Comparison of ENCODE assay signal across 1 cellular context in genomic region chr12:106280101-106280500, GRCh38.
TF ChIP-seq lines count a peak whose summit lies in the region.

No MANE protein-coding gene starts in this region.

TF ChIP-seq in HepG2, 621 proteins besides CTCF, POLR2A, EP300 and RAD21:
- 0 out of 4 replicates have a peak, but pooled peaks of 1 of the 2 experiments have one; percentile 22 for TF ChIP-seq MAFK (conservative IDR thresholded peaks at IDR 0.05 in 1 of 2, IDR thresholded peaks at IDR 0.05 in 1 of 2; ENCODE audit: low read length in 2 of 2)
- TF ChIP-seq, protein P1, sequence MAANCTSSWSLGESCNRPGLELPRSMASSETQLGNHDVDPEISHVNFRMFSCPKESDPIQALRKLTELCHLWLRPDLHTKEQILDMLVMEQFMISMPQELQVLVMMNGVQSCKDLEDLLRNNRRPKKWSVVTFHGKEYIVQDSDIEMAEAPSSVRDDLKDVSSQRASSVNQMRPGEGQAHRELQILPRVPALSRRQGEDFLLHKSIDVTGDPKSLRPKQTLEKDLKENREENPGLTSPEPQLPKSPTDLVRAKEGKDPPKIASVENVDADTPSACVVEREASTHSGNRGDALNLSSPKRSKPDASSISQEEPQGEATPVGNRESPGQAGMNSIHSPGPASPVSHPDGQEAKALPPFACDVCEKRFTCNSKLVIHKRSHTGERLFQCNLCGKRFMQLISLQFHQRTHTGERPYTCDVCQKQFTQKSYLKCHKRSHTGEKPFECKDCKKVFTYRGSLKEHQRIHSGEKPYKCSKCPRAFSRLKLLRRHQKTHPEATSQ (CRISPR knock-in tag; IDR thresholded peaks at IDR 0.05; ENCODE audit: borderline replicate concordance) = no peak
- TF ChIP-seq, protein P2, sequence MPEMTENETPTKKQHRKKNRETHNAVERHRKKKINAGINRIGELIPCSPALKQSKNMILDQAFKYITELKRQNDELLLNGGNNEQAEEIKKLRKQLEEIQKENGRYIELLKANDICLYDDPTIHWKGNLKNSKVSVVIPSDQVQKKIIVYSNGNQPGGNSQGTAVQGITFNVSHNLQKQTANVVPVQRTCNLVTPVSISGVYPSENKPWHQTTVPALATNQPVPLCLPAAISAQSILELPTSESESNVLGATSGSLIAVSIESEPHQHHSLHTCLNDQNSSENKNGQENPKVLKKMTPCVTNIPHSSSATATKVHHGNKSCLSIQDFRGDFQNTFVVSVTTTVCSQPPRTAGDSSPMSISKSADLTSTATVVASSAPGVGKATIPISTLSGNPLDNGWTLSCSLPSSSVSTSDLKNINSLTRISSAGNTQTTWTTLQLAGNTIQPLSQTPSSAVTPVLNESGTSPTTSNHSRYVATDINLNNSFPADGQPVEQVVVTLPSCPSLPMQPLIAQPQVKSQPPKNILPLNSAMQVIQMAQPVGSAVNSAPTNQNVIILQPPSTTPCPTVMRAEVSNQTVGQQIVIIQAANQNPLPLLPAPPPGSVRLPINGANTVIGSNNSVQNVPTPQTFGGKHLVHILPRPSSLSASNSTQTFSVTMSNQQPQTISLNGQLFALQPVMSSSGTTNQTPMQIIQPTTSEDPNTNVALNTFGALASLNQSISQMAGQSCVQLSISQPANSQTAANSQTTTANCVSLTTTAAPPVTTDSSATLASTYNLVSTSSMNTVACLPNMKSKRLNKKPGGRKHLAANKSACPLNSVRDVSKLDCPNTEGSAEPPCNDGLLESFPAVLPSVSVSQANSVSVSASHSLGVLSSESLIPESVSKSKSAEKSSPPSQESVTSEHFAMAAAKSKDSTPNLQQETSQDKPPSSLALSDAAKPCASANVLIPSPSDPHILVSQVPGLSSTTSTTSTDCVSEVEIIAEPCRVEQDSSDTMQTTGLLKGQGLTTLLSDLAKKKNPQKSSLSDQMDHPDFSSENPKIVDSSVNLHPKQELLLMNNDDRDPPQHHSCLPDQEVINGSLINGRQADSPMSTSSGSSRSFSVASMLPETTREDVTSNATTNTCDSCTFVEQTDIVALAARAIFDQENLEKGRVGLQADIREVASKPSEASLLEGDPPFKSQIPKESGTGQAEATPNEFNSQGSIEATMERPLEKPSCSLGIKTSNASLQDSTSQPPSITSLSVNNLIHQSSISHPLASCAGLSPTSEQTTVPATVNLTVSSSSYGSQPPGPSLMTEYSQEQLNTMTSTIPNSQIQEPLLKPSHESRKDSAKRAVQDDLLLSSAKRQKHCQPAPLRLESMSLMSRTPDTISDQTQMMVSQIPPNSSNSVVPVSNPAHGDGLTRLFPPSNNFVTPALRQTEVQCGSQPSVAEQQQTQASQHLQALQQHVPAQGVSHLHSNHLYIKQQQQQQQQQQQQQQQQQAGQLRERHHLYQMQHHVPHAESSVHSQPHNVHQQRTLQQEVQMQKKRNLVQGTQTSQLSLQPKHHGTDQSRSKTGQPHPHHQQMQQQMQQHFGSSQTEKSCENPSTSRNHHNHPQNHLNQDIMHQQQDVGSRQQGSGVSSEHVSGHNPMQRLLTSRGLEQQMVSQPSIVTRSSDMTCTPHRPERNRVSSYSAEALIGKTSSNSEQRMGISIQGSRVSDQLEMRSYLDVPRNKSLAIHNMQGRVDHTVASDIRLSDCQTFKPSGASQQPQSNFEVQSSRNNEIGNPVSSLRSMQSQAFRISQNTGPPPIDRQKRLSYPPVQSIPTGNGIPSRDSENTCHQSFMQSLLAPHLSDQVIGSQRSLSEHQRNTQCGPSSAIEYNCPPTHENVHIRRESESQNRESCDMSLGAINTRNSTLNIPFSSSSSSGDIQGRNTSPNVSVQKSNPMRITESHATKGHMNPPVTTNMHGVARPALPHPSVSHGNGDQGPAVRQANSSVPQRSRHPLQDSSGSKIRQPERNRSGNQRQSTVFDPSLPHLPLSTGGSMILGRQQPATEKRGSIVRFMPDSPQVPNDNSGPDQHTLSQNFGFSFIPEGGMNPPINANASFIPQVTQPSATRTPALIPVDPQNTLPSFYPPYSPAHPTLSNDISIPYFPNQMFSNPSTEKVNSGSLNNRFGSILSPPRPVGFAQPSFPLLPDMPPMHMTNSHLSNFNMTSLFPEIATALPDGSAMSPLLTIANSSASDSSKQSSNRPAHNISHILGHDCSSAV (CRISPR knock-in tag; IDR thresholded peaks at IDR 0.05; ENCODE audit: borderline replicate concordance) = no peak
TF ChIP-seq in HepG2: peak in this region for 1.
